In the genomic region with DNA sequence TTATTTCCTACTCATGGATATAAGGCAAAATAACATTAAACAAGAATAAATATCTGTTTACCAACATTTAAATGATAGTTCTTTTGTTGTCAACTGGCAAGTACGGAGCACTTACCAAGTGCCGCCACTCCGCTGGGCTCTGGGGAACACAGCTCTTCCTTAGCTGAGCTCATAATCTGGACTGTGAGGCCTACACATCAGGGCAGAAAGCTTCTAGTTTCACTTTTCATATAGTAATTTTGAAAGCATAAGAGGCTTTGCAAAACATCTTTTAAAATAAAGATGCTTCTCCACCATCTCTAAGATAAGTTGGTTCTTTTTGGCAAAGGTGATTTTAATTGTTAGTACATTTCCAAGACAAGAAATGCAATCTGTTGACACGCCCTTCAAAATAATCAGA, we compare ENCODE assay signal across 8 cellular contexts.
DNase-seq lines count a peak whose midpoint lies in the region; ATAC-seq and TF ChIP-seq lines count a peak whose summit lies in the region.

No MANE protein-coding gene starts in this region.

- DNase-seq in NOMO-1 treated with DMSO at 0.1 percent for 48 hours (lab: John Stamatoyannopoulos, UW; ENCODE audit: unreplicated experiment) (peak; percentile 6), NOMO-1 (lab: John Stamatoyannopoulos, UW; ENCODE audit: unreplicated experiment in 2 of 2) (no peak), aorta (peak; percentile 71 to 76), NCI-H345 treated with DMSO at 0.1 percent for 48 hours (lab: John Stamatoyannopoulos, UW; ENCODE audit: unreplicated experiment) (no peak)
- peak in 2 of 3 donors; percentile 8 to 10 for DNase-seq in effector memory CD4-positive, alpha-beta T cell

- ATAC-seq in HG03095 (IDR thresholded peaks at IDR 0.05; ENCODE audit: unreplicated experiment) (peak; percentile 63), aorta (ENCODE audit: low FRiP score) (peak; percentile 82)
- peak; percentile 75 to 77 for ATAC-seq in activated CD4-positive, CD25-positive, alpha-beta regulatory T cell treated with anti-CD3 and anti-CD28 coated beads, Interleukin-2, amount 50 U/mL, for 24 hours

- peaks cover 7% of the 10 kb centered on the region for H3K4me1 ChIP-seq in effector memory CD4-positive, alpha-beta T cell (ENCODE audit: control insufficient read depth, insufficient read depth, low read length, poor library complexity, severe bottlenecking)
- peaks cover 0 to 3% of the 10 kb centered on the region in 2 donors for H3K4me1 ChIP-seq in aorta (ENCODE audit: control insufficient read depth in 1 of 2, insufficient read depth in 2 of 2, low read length in 2 of 2)

- H3K9me3 Mint-ChIP-seq in nephron: no peaks in the 10 kb centered on the region

- peak overlapping the region; percentile 41 for H3K4me3 ChIP-seq in effector memory CD4-positive, alpha-beta T cell (ENCODE audit: insufficient read depth, low read depth, low read length, poor library complexity, severe bottlenecking)
- peak overlapping the region; percentile 14 to 59 for H3K4me3 ChIP-seq in aorta (ENCODE audit: low read length in 2 of 2)

- no peaks in the 10 kb centered on the region for H3K9me3 ChIP-seq in effector memory CD4-positive, alpha-beta T cell (ENCODE audit: control insufficient read depth, low read length)
- no peaks in the 10 kb centered on the region for H3K9me3 ChIP-seq in aorta (ENCODE audit: control insufficient read depth, low read length)

- H3K27me3 ChIP-seq in effector memory CD4-positive, alpha-beta T cell (replicated peaks; ENCODE audit: control insufficient read depth, insufficient read depth, low read length, poor library complexity, severe bottlenecking): no peaks in the 10 kb centered on the region
- H3K27me3 ChIP-seq in aorta (ENCODE audit: control insufficient read depth in 1 of 2, insufficient read depth in 2 of 2, low read length in 1 of 2): no peaks in the 10 kb centered on the region

- TF ChIP-seq CTCF in nephron (IDR thresholded peaks at IDR 0.05; ENCODE audit: unreplicated experiment in 3 of 3): no peak

- no peaks in the 10 kb centered on the region for H3K27me3 Mint-ChIP-seq in nephron (ENCODE audit: low read depth)

- H3K4me3 Mint-ChIP-seq in nephron: peak overlapping the region; percentile 30 to 75 (median 64)

- intact Hi-C loops in aorta (cut with DNase I): loop anchor here (2.0 to 5.0 kb wide), 3 partner anchors 34 to 218 kb away; no protein-coding TSS in a partner anchor

- H3K36me3 ChIP-seq in effector memory CD4-positive, alpha-beta T cell (ENCODE audit: control insufficient read depth, insufficient read depth, low read length): no peaks in the 10 kb centered on the region
- no peaks in the 10 kb centered on the region for H3K36me3 ChIP-seq in aorta (ENCODE audit: control insufficient read depth in 1 of 2, insufficient read depth in 2 of 2, low read length in 1 of 2)

- H3K4me1 Mint-ChIP-seq in nephron: peaks cover 63% of the 10 kb centered on the region

- peak overlapping the region; percentile 99 for H3K27ac Mint-ChIP-seq in nephron

- peak overlapping the region; percentile 77 for H3K27ac ChIP-seq in effector memory CD4-positive, alpha-beta T cell (ENCODE audit: insufficient read depth, low read length, poor library complexity, severe bottlenecking)
- peak overlapping the region; percentile 63 to 93 for H3K27ac ChIP-seq in aorta (ENCODE audit: low read depth in 1 of 2, low read length in 2 of 2)

- H3K36me3 Mint-ChIP-seq in nephron (ENCODE audit: low read depth): no peaks in the 10 kb centered on the region

- WGBS in aorta, 2 donors: 6 to 7% methylated on average over 4 of the region's 4 CpGs

Comparison
In these comparisons a context has a peak if more than half of its experiments do, and no peak if none do; other contexts are left out.
1. DNase-seq: peak in NOMO-1 treated with DMSO at 0.1 percent for 48 hours (single experiment), effector memory CD4-positive, alpha-beta T cell (2 of 3) and aorta (2 of 2); none in NOMO-1 (0 of 2) and NCI-H345 treated with DMSO at 0.1 percent for 48 hours (single experiment).
2. Peak in every context shown above with its lines, with median percentiles within 50 percentile points of each other: ATAC-seq.